18 cellular contexts compared by ENCODE assay signal in the genomic region with DNA sequence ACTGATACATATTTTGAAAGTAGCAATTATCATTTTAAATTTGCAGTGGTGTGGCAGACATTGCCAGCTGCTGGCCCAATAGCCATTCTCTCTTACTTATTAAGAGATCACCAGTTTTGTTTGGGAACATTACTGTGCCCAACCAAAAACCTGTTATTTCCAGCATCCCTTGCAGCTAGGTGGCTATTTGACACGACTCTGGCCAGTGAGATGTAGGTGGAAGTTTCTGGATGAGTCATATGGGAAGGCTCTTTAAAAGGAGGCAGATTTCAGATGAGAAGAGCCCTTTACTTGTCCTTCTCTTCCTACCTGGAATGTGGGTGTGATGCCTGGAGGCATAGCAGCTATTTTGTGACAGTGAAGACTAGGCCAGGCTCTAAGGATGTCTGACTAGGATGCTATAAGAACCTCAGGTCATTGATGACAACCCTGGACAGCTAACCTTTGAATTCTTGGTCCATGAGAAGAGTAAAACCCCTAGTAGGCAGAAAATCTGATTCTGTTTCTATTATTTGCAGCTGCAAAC.
A peak's percentile ranks its signal among the peaks of the same experiment; 100 is the strongest.
DNase-seq lines count a peak whose midpoint lies in the region; ATAC-seq and TF ChIP-seq lines count a peak whose summit lies in the region.
"Had no signal": no experiment of that assay in that cellular context is flagged by ENCODE, and none has a peak within 500 bp of the region (broad histone marks: within the 10 kb centered on the region; RNA-seq: fewer than 3 reads in every experiment).

No MANE protein-coding gene starts in this region.

- no peaks in the 10 kb centered on the region for H3K36me3 ChIP-seq in HEK293 (ENCODE audit: control insufficient read depth in 2 of 2, insufficient read depth in 1 of 2, low read length in 2 of 2)

- DNase-seq in activated naive CD4-positive, alpha-beta T cell treated with anti-CD3 and anti-CD28 coated beads for 36 hours, result peak; percentile 24
- DNase-seq in activated naive CD4-positive, alpha-beta T cell (lab: John Stamatoyannopoulos, UW), result no peak
- DNase-seq in activated naive CD8-positive, alpha-beta T cell treated with anti-CD3 and anti-CD28 coated beads, Interleukin-2, amount 50 U/mL, for 24 hours, result no peak
- peak; percentile 20 for DNase-seq in stimulated activated CD8-positive, alpha-beta memory T cell treated with anti-CD3 and anti-CD28 coated beads, Interleukin-4, amount 100 ng/mL, for 48 hours
- DNase-seq in hippocampal formation (lab: John Stamatoyannopoulos, UW), result no peak
- DNase-seq: AML-193; CD4-positive, alpha-beta memory T cell; DND-41; GDM1; GOT3; HFFc6; KG1; NCI-H1048; NCI-H2227 treated with DMSO at 0.1 percent for 48 hours; NCI-H69 had no signal

- no peaks in the 10 kb centered on the region for H3K27me3 Mint-ChIP-seq in activated naive CD4-positive, alpha-beta T cell treated with anti-CD3 and anti-CD28 coated beads for 36 hours (ENCODE audit: low read depth)
- no peaks in the 10 kb centered on the region for H3K27me3 Mint-ChIP-seq in activated naive CD8-positive, alpha-beta T cell treated with anti-CD3 and anti-CD28 coated beads, Interleukin-2, amount 50 U/mL, for 24 hours
- H3K27me3 Mint-ChIP-seq: CD4-positive, alpha-beta memory T cell had no signal

- H3K4me3 ChIP-seq in HEK293 (ENCODE audit: low read depth, low read length), result no peak overlapping the region
- H3K4me3 ChIP-seq: PC-9 had no signal

- H3K9me3 ChIP-seq in HEK293 (ENCODE audit: control insufficient read depth, insufficient read depth, low read depth, low read length), result no peaks in the 10 kb centered on the region

- H3K4me1 Mint-ChIP-seq in activated naive CD4-positive, alpha-beta T cell treated with anti-CD3 and anti-CD28 coated beads for 36 hours (ENCODE audit: low read depth), result peaks cover 39% of the 10 kb centered on the region
- H3K4me1 Mint-ChIP-seq in activated naive CD8-positive, alpha-beta T cell treated with anti-CD3 and anti-CD28 coated beads, Interleukin-2, amount 50 U/mL, for 24 hours, result peaks cover 36% of the 10 kb centered on the region

- no peak overlapping the region for H3K27ac ChIP-seq in HEK293 (ENCODE audit: extremely low read depth, low read depth, low read length)
- H3K27ac ChIP-seq: PC-9 had no signal

- intact Hi-C loops in activated naive CD4-positive, alpha-beta T cell treated with anti-CD3 and anti-CD28 coated beads for 36 hours (cut with micrococcal nuclease), result no loop called here

- no peak for ATAC-seq in activated naive CD8-positive, alpha-beta T cell treated with anti-CD3 and anti-CD28 coated beads, Interleukin-2, amount 50 U/mL, for 24 hours
- no peak for ATAC-seq in GM21529 (IDR thresholded peaks at IDR 0.05; ENCODE audit: unreplicated experiment)

- no peak overlapping the region for H3K27ac Mint-ChIP-seq in activated naive CD4-positive, alpha-beta T cell treated with anti-CD3 and anti-CD28 coated beads for 36 hours
- H3K27ac Mint-ChIP-seq in activated naive CD8-positive, alpha-beta T cell treated with anti-CD3 and anti-CD28 coated beads, Interleukin-2, amount 50 U/mL, for 24 hours, result peak overlapping the region; percentile 6
- H3K27ac Mint-ChIP-seq: HFFc6 had no signal

- POLR2A ChIA-PET in HEK293 (lab: Yijun Ruan, JAX), result no interaction called here

- no peaks in the 10 kb centered on the region for H3K4me1 ChIP-seq in HEK293 (ENCODE audit: control insufficient read depth, insufficient read depth, low read length)

- no peak overlapping the region for H3K4me3 Mint-ChIP-seq in activated naive CD4-positive, alpha-beta T cell treated with anti-CD3 and anti-CD28 coated beads for 36 hours
- no peak overlapping the region for H3K4me3 Mint-ChIP-seq in activated naive CD8-positive, alpha-beta T cell treated with anti-CD3 and anti-CD28 coated beads, Interleukin-2, amount 50 U/mL, for 24 hours
- H3K4me3 Mint-ChIP-seq: HFFc6 had no signal

- peaks cover 40% of the 10 kb centered on the region for H3K36me3 Mint-ChIP-seq in activated naive CD4-positive, alpha-beta T cell treated with anti-CD3 and anti-CD28 coated beads for 36 hours (ENCODE audit: low read depth)
- H3K36me3 Mint-ChIP-seq in activated naive CD8-positive, alpha-beta T cell treated with anti-CD3 and anti-CD28 coated beads, Interleukin-2, amount 50 U/mL, for 24 hours (ENCODE audit: low read depth), result peaks cover 37% of the 10 kb centered on the region

- H3K9me3 Mint-ChIP-seq in activated naive CD4-positive, alpha-beta T cell treated with anti-CD3 and anti-CD28 coated beads for 36 hours, result peaks cover 27% of the 10 kb centered on the region
- H3K9me3 Mint-ChIP-seq in activated naive CD8-positive, alpha-beta T cell treated with anti-CD3 and anti-CD28 coated beads, Interleukin-2, amount 50 U/mL, for 24 hours, result peaks cover 14% of the 10 kb centered on the region
- H3K9me3 Mint-ChIP-seq: HFFc6 had no signal

- CTCF ChIA-PET in activated naive CD4-positive, alpha-beta T cell treated with anti-CD3 and anti-CD28 coated beads for 36 hours (lab: Charles Lee), result interaction anchor here (0.9 to 1.2 kb wide), 3 partner anchors 9 to 189 kb away, joined by 3 to 6 read pairs (median 6); no protein-coding TSS in a partner anchor
- CTCF ChIA-PET in HEK293 (lab: Yijun Ruan, JAX), result no interaction called here

- TF ChIP-seq CTCF in HEK293 (tag by site-specific recombination; IDR thresholded peaks at IDR 0.05), result no peak

TF ChIP-seq in HEK293, 187 proteins besides CTCF, POLR2A, EP300 and RAD21:
- TF ChIP-seq ZSCAN5A (tag by site-specific recombination; IDR thresholded peaks at IDR 0.05) (0 out of 2 replicates have a peak, but pooled peaks have one; percentile 30), ZNF280D (tag by site-specific recombination; IDR thresholded peaks at IDR 0.05) (0 out of 2 replicates have a peak, but pooled peaks have one; percentile 50), SETDB1 (IDR thresholded peaks at IDR 0.05; ENCODE audit: insufficient read length, low read length) (peak; percentile 59), YY1 (tag by site-specific recombination; IDR thresholded peaks at IDR 0.05) (no peak), SP7 (tag by site-specific recombination; IDR thresholded peaks at IDR 0.05) (no peak), HOXA7 (CRISPR knock-in tag; IDR thresholded peaks at IDR 0.05; ENCODE audit: borderline replicate concordance) (no peak), ZNF138 (tag by site-specific recombination; IDR thresholded peaks at IDR 0.05; ENCODE audit: borderline replicate concordance) (no peak), ZNF792 (tag by site-specific recombination; IDR thresholded peaks at IDR 0.05) (no peak), ZNF223 (tag by site-specific recombination; IDR thresholded peaks at IDR 0.05) (no peak), ZNF416 (tag by site-specific recombination; IDR thresholded peaks at IDR 0.05) (no peak), RBAK (tag by site-specific recombination; IDR thresholded peaks at IDR 0.05) (no peak)

Comparison
In these comparisons a context has a peak if more than half of its experiments do, and no peak if none do; other contexts are left out.
1. DNase-seq: peak in activated naive CD4-positive, alpha-beta T cell treated with anti-CD3 and anti-CD28 coated beads for 36 hours (single experiment) and stimulated activated CD8-positive, alpha-beta memory T cell treated with anti-CD3 and anti-CD28 coated beads, Interleukin-4, amount 100 ng/mL, for 48 hours (single experiment); none in activated naive CD4-positive, alpha-beta T cell (0 of 4), activated naive CD8-positive, alpha-beta T cell treated with anti-CD3 and anti-CD28 coated beads, Interleukin-2, amount 50 U/mL, for 24 hours (single experiment) and hippocampal formation (0 of 2).